ENCODE assay signal across 33 cellular contexts in genomic region chr9:131092030-131092429, GRCh38. TPM values are rescaled to one million over a fixed set of nuclear protein-coding genes. Genes with fewer than 3 reads are reported as not detected.
"Had no signal": no experiment of that assay in that cellular context is flagged by ENCODE, and none has a peak within 500 bp of the region (broad histone marks: within the 10 kb centered on the region; RNA-seq: fewer than 3 reads in every experiment).

No MANE protein-coding gene starts in this region.

- H3K9me3 Mint-ChIP-seq: immature natural killer cell; memory B cell; mesothelial cell of epicardium; naive B cell; natural killer cell treated with Interleukin-12 subunit alpha and Interleukin-12 subunit beta and Interleukin-15 and Interleukin-18, amount 100 ng/mL, for 72 hours; neural crest cell; stimulated activated effector memory CD8-positive, alpha-beta T cell treated with anti-CD3 and anti-CD28 coated beads, Interleukin-12 subunit alpha, Interleukin-12 subunit beta, amount 100 ng/mL, for 72 hours had no signal

- H3K9me3 ChIP-seq: esophagus squamous epithelium, heart right ventricle, left ventricle myocardium inferior, lower lobe of right lung, mucosa of descending colon, prostate gland, right atrium auricular region, sigmoid colon, stomach, testis, tibial artery, upper lobe of left lung had no signal

- DNase-seq: dermis blood vessel endothelial cell; effector memory CD4-positive, alpha-beta T cell; esophagus squamous epithelium; foreskin melanocyte; glutamatergic neuron; heart right ventricle; hippocampal formation; immature natural killer cell; kidney glomerular epithelial cell; left colon; left ventricle myocardium inferior; lower lobe of right lung; mucosa of descending colon; naive B cell; nucleus accumbens; sigmoid colon; stimulated activated CD4-positive, alpha-beta T cell treated with anti-CD3 and anti-CD28 coated beads, Interleukin-2, amount 100 ng/mL, for 24 hours; stimulated activated CD4-positive, alpha-beta T cell treated with anti-CD3 and anti-CD28 coated beads, Interleukin-4, amount 100 ng/mL, for 24 hours; stimulated activated naive CD4-positive, alpha-beta T cell treated with Interleukin-2 at 50 U/mL for 16 hours; testis; tibial artery; upper lobe of left lung had no signal

- H3K4me3 Mint-ChIP-seq: immature natural killer cell; memory B cell; mesothelial cell of epicardium; natural killer cell treated with Interleukin-12 subunit alpha and Interleukin-12 subunit beta and Interleukin-15 and Interleukin-18, amount 100 ng/mL, for 72 hours; neural crest cell; stimulated activated effector memory CD8-positive, alpha-beta T cell treated with anti-CD3 and anti-CD28 coated beads, Interleukin-12 subunit alpha, Interleukin-12 subunit beta, amount 100 ng/mL, for 72 hours had no signal

- ATAC-seq: heart right ventricle; left colon; lower lobe of right lung; mucosa of descending colon; natural killer cell treated with Interleukin-12 subunit alpha and Interleukin-12 subunit beta and Interleukin-15 and Interleukin-18, amount 100 ng/mL, for 72 hours; stimulated activated effector memory CD8-positive, alpha-beta T cell treated with anti-CD3 and anti-CD28 coated beads, Interleukin-12 subunit alpha, Interleukin-12 subunit beta, amount 100 ng/mL, for 72 hours had no signal

- H3K4me3 ChIP-seq: coronary artery, esophagus squamous epithelium, heart right ventricle, left ventricle myocardium inferior, lower lobe of right lung, mucosa of descending colon, prostate gland, right atrium auricular region, sigmoid colon, stomach, testis, tibial artery, upper lobe of left lung had no signal

- FAIRE-seq: endothelial cell of umbilical vein, urothelium cell line had no signal

- H3K27me3 ChIP-seq: right atrium auricular region, testis had no signal

- H3K27ac Mint-ChIP-seq: immature natural killer cell; memory B cell; mesothelial cell of epicardium; naive B cell; natural killer cell treated with Interleukin-12 subunit alpha and Interleukin-12 subunit beta and Interleukin-15 and Interleukin-18, amount 100 ng/mL, for 72 hours; stimulated activated effector memory CD8-positive, alpha-beta T cell treated with anti-CD3 and anti-CD28 coated beads, Interleukin-12 subunit alpha, Interleukin-12 subunit beta, amount 100 ng/mL, for 72 hours had no signal

- H3K36me3 Mint-ChIP-seq: immature natural killer cell; memory B cell; mesothelial cell of epicardium; naive B cell; natural killer cell treated with Interleukin-12 subunit alpha and Interleukin-12 subunit beta and Interleukin-15 and Interleukin-18, amount 100 ng/mL, for 72 hours; stimulated activated effector memory CD8-positive, alpha-beta T cell treated with anti-CD3 and anti-CD28 coated beads, Interleukin-12 subunit alpha, Interleukin-12 subunit beta, amount 100 ng/mL, for 72 hours had no signal

- H3K27ac ChIP-seq: heart right ventricle, left ventricle myocardium inferior, lower lobe of right lung, prostate gland, right atrium auricular region, sigmoid colon, stomach, testis, tibial artery, upper lobe of left lung had no signal

- H3K36me3 ChIP-seq: esophagus squamous epithelium, heart right ventricle, left ventricle myocardium inferior, lower lobe of right lung, prostate gland, right atrium auricular region, sigmoid colon, stomach, tibial artery, upper lobe of left lung had no signal

RNA-seq across cellular contexts. Expression of gene AIF1L, which starts 4.3 kb away (rescaled TPM):
- total RNA-seq: natural killer cell treated with Interleukin-12 subunit alpha and Interleukin-12 subunit beta and Interleukin-15 and Interleukin-18, amount 100 ng/mL, for 72 hours had no signal
- polyA plus RNA-seq: immature natural killer cell had no signal
